In the genomic region with DNA sequence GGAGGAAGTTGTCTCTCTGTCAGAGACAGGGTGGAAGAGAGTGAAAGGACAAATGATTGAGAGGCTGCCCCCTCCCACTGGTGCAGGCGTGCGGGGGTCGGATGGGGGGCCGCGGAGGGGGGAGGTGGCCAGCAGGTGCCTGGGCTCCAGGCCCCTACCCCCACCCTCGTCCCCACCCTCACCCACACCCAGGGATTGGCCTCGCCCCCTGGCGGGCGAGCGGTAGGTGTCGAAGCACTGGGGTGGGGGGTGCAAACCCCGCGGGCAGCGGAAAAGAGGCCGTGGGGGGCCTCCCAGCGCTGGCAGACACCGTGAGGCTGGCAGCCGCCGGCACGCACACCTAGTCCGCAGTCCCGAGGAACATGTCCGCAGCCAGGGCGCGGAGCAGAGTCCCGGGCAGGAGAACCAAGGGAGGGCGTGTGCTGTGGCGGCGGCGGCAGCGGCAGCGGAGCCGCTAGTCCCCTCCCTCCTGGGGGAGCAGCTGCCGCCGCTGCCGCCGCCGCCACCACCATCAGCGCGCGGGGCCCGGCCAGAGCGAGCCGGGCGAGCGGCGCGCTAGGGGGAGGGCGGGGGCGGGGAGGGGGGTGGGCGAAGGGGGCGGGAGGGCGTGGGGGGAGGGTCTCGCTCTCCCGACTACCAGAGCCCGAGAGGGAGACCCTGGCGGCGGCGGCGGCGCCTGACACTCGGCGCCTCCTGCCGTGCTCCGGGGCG, we compare ENCODE assay signal across 8 cellular contexts. TPM values are rescaled to one million over a fixed set of nuclear protein-coding genes. Genes with fewer than 3 reads are reported as not detected.
A peak's percentile ranks its signal among the peaks of the same experiment; 100 is the strongest.
DNase-seq lines count a peak whose midpoint lies in the region; ATAC-seq and TF ChIP-seq lines count a peak whose summit lies in the region.

Gene KAT2B (plus strand): TSS at position 682 of the 711 bp plus-strand sequence. CDS start 32 bp downstream, outside the sequence.

- H3K4me3 Mint-ChIP-seq in T-cell (peak within 1 kb of the TSS; percentile 97 to 100 (median 97)), progenitor cell of endocrine pancreas (ENCODE audit: low read depth) (peak within 1 kb of the TSS; percentile 89)

- DNase-seq in GM03348 (ENCODE audit: low spot score) (peak; percentile 87), T-cell (peak; percentile 68 to 88 (median 81)), heart right ventricle (peak; percentile 82 to 84), progenitor cell of endocrine pancreas (ENCODE audit: low spot score, unreplicated experiment) (peak; percentile 86)

- H3K4me1 ChIP-seq in heart right ventricle (peaks cover 11 to 52% (median 45%) of the 10 kb centered on the region in 9 donors), urinary bladder (ENCODE audit: insufficient read depth) (no peaks in the 10 kb centered on the region)

- H3K27ac Mint-ChIP-seq in T-cell (peak within 1 kb of the TSS; percentile 95 to 99), progenitor cell of endocrine pancreas (peak within 1 kb of the TSS; percentile 93)

- no peaks in the 10 kb centered on the region for H3K9me3 ChIP-seq in heart right ventricle

- POLR2A ChIA-PET in T-cell (lab: Charles Lee): interaction anchor here (1.4 to 1.8 kb wide), 3 partner anchors 13 to 92 kb away, joined by 3 to 10 read pairs (median 6); no protein-coding TSS in a partner anchor

- peak within 1 kb of the TSS; percentile 40 for H3K27ac ChIP-seq in adipose tissue (ENCODE audit: low read depth, low read length)
- H3K27ac ChIP-seq in heart right ventricle: peak within 1 kb of the TSS; percentile 87 to 99 (median 98)
- peak within 1 kb of the TSS; percentile 98 for H3K27ac ChIP-seq in urinary bladder (ENCODE audit: low read depth)

- H3K4me1 Mint-ChIP-seq in T-cell (peaks cover 48 to 54% (median 54%) of the 10 kb centered on the region in 3 donors), progenitor cell of endocrine pancreas (ENCODE audit: low read depth) (peaks cover 26% of the 10 kb centered on the region)

- H3K4me3 ChIP-seq in heart right ventricle: peak within 1 kb of the TSS; percentile 53 to 95 (median 86)
- peak within 1 kb of the TSS; percentile 95 for H3K4me3 ChIP-seq in urinary bladder (ENCODE audit: low read depth, low read length)

- intact Hi-C loops in heart right ventricle (cut with DNase I): loop anchor here in 9 of 10 donors (1.0 to 10.0 kb wide), 12 partner anchors 42 to 153 kb away; partner anchors contain the start of genes RAB5A (in 8 of the 9) and SGO1 (in 5 of the 9)

- H3K27me3 ChIP-seq in heart right ventricle: no peaks in the 10 kb centered on the region

- H3K27me3 Mint-ChIP-seq in T-cell (no peaks in the 10 kb centered on the region), progenitor cell of endocrine pancreas (no peaks in the 10 kb centered on the region)

- whole genome bisulfite sequencing in adipose tissue, 3 donors: 0 to 1% (median 0%) methylated on average over 28 to 58 of the region's 66 CpGs
- WGBS in heart right ventricle, 2 donors: 0 to 1% methylated on average over 31 to 55 of the region's 66 CpGs
- WGBS in urinary bladder: under 1% methylated on average over 62 of the region's 66 CpGs

- ATAC-seq in GM21786 (IDR thresholded peaks at IDR 0.05; ENCODE audit: unreplicated experiment): peak; percentile 43
- ATAC-seq in T-cell (replicated peaks in 1 of 4): peak; percentile 76 to 80 (median 78)
- ATAC-seq in heart right ventricle: peak; percentile 66 to 89 (median 80)

- CTCF ChIA-PET in T-cell (lab: Charles Lee): interaction anchor here in 1 of 2 donors (1.2 kb wide), 1 partner anchor 92 kb away, joined by 3 read pairs; no protein-coding TSS in a partner anchor

- H3K9me3 Mint-ChIP-seq in T-cell (no peaks in the 10 kb centered on the region), progenitor cell of endocrine pancreas (ENCODE audit: low read depth) (no peaks in the 10 kb centered on the region)

- H3K36me3 Mint-ChIP-seq in T-cell: no peaks in the 10 kb centered on the region
- no peaks in the 10 kb centered on the region for H3K36me3 Mint-ChIP-seq in progenitor cell of endocrine pancreas (ENCODE audit: insufficient read depth)

- H3K36me3 ChIP-seq in heart right ventricle (no peaks in the 10 kb centered on the region), urinary bladder (ENCODE audit: insufficient read depth) (no peaks in the 10 kb centered on the region)

- TF ChIP-seq CTCF in LNCAP (IDR thresholded peaks at IDR 0.05): peak; percentile 62
- peak; percentile 53 to 85 (median 72) for TF ChIP-seq CTCF in heart right ventricle (IDR thresholded peaks at IDR 0.05)
- peak; percentile 66 for TF ChIP-seq CTCF in progenitor cell of endocrine pancreas (IDR thresholded peaks at IDR 0.05; ENCODE audit: unreplicated experiment)

RNA-seq across cellular contexts. Expression of gene KAT2B, which starts in this region (rescaled TPM):
- total RNA-seq in T-cell (10 to 100 TPM; 49.5 to 98.8 (median 80.8) TPM), heart right ventricle (100 to 1,000 TPM in 1 of 10 donors, 10 to 100 TPM in 9; 81.7 to 104 (median 87.8) TPM), progenitor cell of endocrine pancreas (12.9 and 17.1 TPM in 2 replicates), urinary bladder (38.2 TPM)
- polyA plus RNA-seq in adipose tissue (10 to 100 TPM in 1 of 3 donors, 1 to 10 TPM in 2; 7.8 to 20.8 (median 10.0) TPM), heart right ventricle (10 to 100 TPM; 11.4 to 24.8 TPM), urinary bladder (14.6 TPM)

Comparison
In these comparisons a context has a peak if more than half of its experiments do, and no peak if none do; other contexts are left out.
1. Peak in every context shown above with its lines: DNase-seq, ATAC-seq, H3K4me3 ChIP-seq and H3K27ac ChIP-seq.
2. H3K27ac ChIP-seq: peak in every context shown above with its lines; median percentile 98 in heart right ventricle; 98 in urinary bladder; 40 in adipose tissue.